ENCODE assay signal across 21 cellular contexts in genomic region chr12:41206298-41206697, GRCh38. TPM values are rescaled to one million over a fixed set of nuclear protein-coding genes. Genes with fewer than 3 reads are reported as not detected.
"Had no signal": no experiment of that assay in that cellular context is flagged by ENCODE, and none has a peak within 500 bp of the region (broad histone marks: within the 10 kb centered on the region; RNA-seq: fewer than 3 reads in every experiment).

No MANE protein-coding gene starts in this region.

- H2AFZ ChIP-seq: neural progenitor cell had no signal

- DNase-seq: central memory CD4-positive, alpha-beta T cell; effector memory CD4-positive, alpha-beta T cell; esophagus squamous epithelium; foreskin melanocyte; hypothalamus; left ventricle myocardium superior; lower lobe of right lung; naive thymus-derived CD4-positive, alpha-beta T cell; nucleus accumbens; right cardiac atrium; spleen; stimulated activated CD4-positive, alpha-beta T cell treated with anti-CD3 and anti-CD28 coated beads, Interleukin-4, amount 100 ng/mL, for 4 hours; stimulated activated naive CD8-positive, alpha-beta T cell treated with anti-CD3 and anti-CD28 coated beads, Interleukin-15, Interleukin-2, amounts not matched to agents 100 U/mL and 50 U/mL, for 24 hours; substantia nigra had no signal

- H3K4me1 ChIP-seq: prostate gland had no signal

- H3K9ac ChIP-seq: neural progenitor cell had no signal

- H3K36me3 ChIP-seq: esophagus squamous epithelium, lower lobe of right lung, neural progenitor cell, prostate gland, spleen had no signal

- H3K4me3 ChIP-seq: neural progenitor cell, prostate gland, skin epidermis had no signal

- H3K9me3 ChIP-seq: esophagus squamous epithelium, lower lobe of right lung, prostate gland, spleen had no signal

- H3K27ac ChIP-seq: neural progenitor cell, skin epidermis had no signal

- H3K27me3 ChIP-seq: esophagus squamous epithelium, neural progenitor cell, spleen had no signal

RNA-seq across cellular contexts. Expression of gene PDZRN4, which starts 18.2 kb away (rescaled TPM):
- total RNA-seq: endothelial cell of umbilical vein; epithelial cell of proximal tubule; mononuclear cell; naive thymus-derived CD4-positive, alpha-beta T cell; osteocyte had no signal
